Comparison of ENCODE assay signal across 8 cellular contexts in genomic region chr18:77068321-77068841, GRCh38.
DNase-seq lines count a peak whose midpoint lies in the region; ATAC-seq and TF ChIP-seq lines count a peak whose summit lies in the region.

No MANE protein-coding gene starts in this region.

- H3K27ac Mint-ChIP-seq in WTC11 (peak overlapping the region; percentile 83), H9 (no peak overlapping the region; a peak in 1 of 7 replicates)

- H3K9ac ChIP-seq in skeletal muscle satellite cell (ENCODE audit: low read depth, low read length) (peak overlapping the region; percentile 68), H9 (ENCODE audit: extremely low read depth, insufficient read length, low read length) (no peak overlapping the region)

- H3K4me3 Mint-ChIP-seq in WTC11 (no peak overlapping the region), H9 (no peak overlapping the region)

- DNase-seq in WTC11 (ENCODE audit: low spot score) (no peak), fibroblast of mammary gland (ENCODE audit: low read depth) (peak; percentile 63), HT-29 (ENCODE audit: low spot score) (no peak), H9 (no peak), putamen (ENCODE audit: low spot score) (no peak)

- H3K14ac ChIP-seq in H9 (ENCODE audit: insufficient read depth, low read length) = no peak overlapping the region

- no peak overlapping the region for H2BK20ac ChIP-seq in H9 (ENCODE audit: low read depth, low read length, poor library complexity, severe bottlenecking)

- no peak overlapping the region for H2BK15ac ChIP-seq in H9 (ENCODE audit: low read depth, low read length)

- no peak overlapping the region for H4K91ac ChIP-seq in H9 (ENCODE audit: insufficient read length, low read depth, low read length)

- no peaks in the 10 kb centered on the region for H4K20me1 ChIP-seq in H9 (ENCODE audit: control insufficient read depth, insufficient read depth, insufficient read length)

- H4K5ac ChIP-seq in H9 (ENCODE audit: insufficient read length, low read depth, low read length) = no peak overlapping the region

- no peak overlapping the region for H3K18ac ChIP-seq in H9 (ENCODE audit: insufficient read length, low read depth, low read length)

- CTCF ChIA-PET in WTC11 (lab: Charles Lee) = interaction anchor here (1.4 to 1.7 kb wide), 4 partner anchors 13 to 144 kb away, joined by 3 to 7 read pairs (median 5); no protein-coding TSS in a partner anchor

- H2AFZ ChIP-seq in H9 (ENCODE audit: low read length) = no peak overlapping the region

- H2BK5ac ChIP-seq in H9 (ENCODE audit: insufficient read length, low read length) = no peak overlapping the region

- H3T11ph ChIP-seq in H9 (ENCODE audit: low read length) = no peak overlapping the region

- H3K23me2 ChIP-seq in H9 (ENCODE audit: insufficient read length, low read depth, low read length, poor library complexity, severe bottlenecking) = no peaks in the 10 kb centered on the region

- POLR2A ChIA-PET in WTC11 (lab: Charles Lee) = no interaction called here

- WGBS in H9 (ENCODE audit: extremely low coverage, insufficient read length, low lambda C conversion rate) = no CpG with 5 or more reads among the region's 8 CpGs

- no peak overlapping the region for H2BK12ac ChIP-seq in H9 (ENCODE audit: insufficient read length, low read depth, low read length)

- H3K27me3 Mint-ChIP-seq in WTC11 (ENCODE audit: low read depth) = no peaks in the 10 kb centered on the region
- no peaks in the 10 kb centered on the region for H3K27me3 Mint-ChIP-seq in H9 (ENCODE audit: low read depth)

- H3K36me3 ChIP-seq in skeletal muscle satellite cell (ENCODE audit: insufficient read depth, low read length) = no peaks in the 10 kb centered on the region

- H3K4ac ChIP-seq in H9 (ENCODE audit: low read depth, low read length) = no peak overlapping the region

- H3K27ac ChIP-seq in H9 (ENCODE audit: insufficient read length, low read depth, low read length) = no peak overlapping the region

- H3K79me2 ChIP-seq in H9 (ENCODE audit: insufficient read depth, low read length) = no peaks in the 10 kb centered on the region

- ATAC-seq in GM18861 (IDR thresholded peaks at IDR 0.05; ENCODE audit: unreplicated experiment) (peak; percentile 37), HG03066 (IDR thresholded peaks at IDR 0.05; ENCODE audit: low read depth, unreplicated experiment) (peak; percentile 32), WTC11 (no peak)

- peaks cover 21% of the 10 kb centered on the region for H3K36me3 Mint-ChIP-seq in WTC11
- H3K36me3 Mint-ChIP-seq in H9 (ENCODE audit: insufficient read depth in 1 of 3, low read depth in 3 of 3) = peaks cover 0 to 5% (median 0%) of the 10 kb centered on the region in 3 experiments; a peak in 2 of 7 replicates

- no peaks in the 10 kb centered on the region for H3K27me3 ChIP-seq in skeletal muscle satellite cell (ENCODE audit: control insufficient read depth, insufficient read depth, low read length)
- no peaks in the 10 kb centered on the region for H3K27me3 ChIP-seq in H9 (ENCODE audit: insufficient read depth, low read length)

- H3K56ac ChIP-seq in H9 (ENCODE audit: insufficient read length, low read depth, low read length) = no peak overlapping the region

- H3K4me3 ChIP-seq in fibroblast of mammary gland (ENCODE audit: control insufficient read depth, low read depth, low read length) (no peak overlapping the region), skeletal muscle satellite cell (ENCODE audit: low read length) (peak overlapping the region; percentile 51)

- no peak overlapping the region for H2AK5ac ChIP-seq in H9 (ENCODE audit: insufficient read length, low read length)

- H3K9me3 ChIP-seq in skeletal muscle satellite cell (replicated peaks; ENCODE audit: low read length) (no peaks in the 10 kb centered on the region), H9 (ENCODE audit: control insufficient read depth, low read depth, low read length) (no peaks in the 10 kb centered on the region)

- TF ChIP-seq CTCF in WTC11 (IDR thresholded peaks at IDR 0.05) (no peak), fibroblast of mammary gland (conservative IDR thresholded peaks at IDR 0.05; ENCODE audit: control insufficient read depth, insufficient read depth, low read depth, low read length) (no peak), H9 (conservative IDR thresholded peaks at IDR 0.05) (no peak)

- H2BK120ac ChIP-seq in H9 (ENCODE audit: low read depth, low read length, poor library complexity, severe bottlenecking) = no peak overlapping the region

- H3K9me3 Mint-ChIP-seq in WTC11 (no peaks in the 10 kb centered on the region), H9 (no peaks in the 10 kb centered on the region)

- H3K23ac ChIP-seq in H9 (ENCODE audit: insufficient read length, low read depth, low read length) = no peak overlapping the region

- H3K4me1 Mint-ChIP-seq in WTC11 = peaks cover 35% of the 10 kb centered on the region
- H3K4me1 Mint-ChIP-seq in H9 = peaks cover 18 to 26% of the 10 kb centered on the region in 2 experiments

- no peak overlapping the region for H4K8ac ChIP-seq in H9 (replicated peaks; ENCODE audit: insufficient read length, low read depth, low read length)

- no peaks in the 10 kb centered on the region for H3K79me1 ChIP-seq in H9 (ENCODE audit: insufficient read depth, low read depth, low read length, poor library complexity, severe bottlenecking)

- peak overlapping the region; percentile 78 for H3K4me2 ChIP-seq in skeletal muscle satellite cell (ENCODE audit: low read length)
- H3K4me2 ChIP-seq in H9 (ENCODE audit: insufficient read depth, insufficient read length, low read length) = no peak overlapping the region

- H3K4me1 ChIP-seq in skeletal muscle satellite cell (ENCODE audit: control insufficient read depth, insufficient read depth, low read length) = peaks cover 83% of the 10 kb centered on the region
- H3K4me1 ChIP-seq in H9 (ENCODE audit: insufficient read depth, low read length) = no peaks in the 10 kb centered on the region; the same call in 1 of the 2 replicates

TF ChIP-seq in WTC11, 78 proteins besides CTCF, POLR2A, EP300 and RAD21:
- TF ChIP-seq PRRX2 (CRISPR knock-in tag; IDR thresholded peaks at IDR 0.05) (no peak), FOXK1 (CRISPR knock-in tag; IDR thresholded peaks at IDR 0.05) (no peak)
